Comparison of ENCODE assay signal across 16 cellular contexts in the genomic region with DNA sequence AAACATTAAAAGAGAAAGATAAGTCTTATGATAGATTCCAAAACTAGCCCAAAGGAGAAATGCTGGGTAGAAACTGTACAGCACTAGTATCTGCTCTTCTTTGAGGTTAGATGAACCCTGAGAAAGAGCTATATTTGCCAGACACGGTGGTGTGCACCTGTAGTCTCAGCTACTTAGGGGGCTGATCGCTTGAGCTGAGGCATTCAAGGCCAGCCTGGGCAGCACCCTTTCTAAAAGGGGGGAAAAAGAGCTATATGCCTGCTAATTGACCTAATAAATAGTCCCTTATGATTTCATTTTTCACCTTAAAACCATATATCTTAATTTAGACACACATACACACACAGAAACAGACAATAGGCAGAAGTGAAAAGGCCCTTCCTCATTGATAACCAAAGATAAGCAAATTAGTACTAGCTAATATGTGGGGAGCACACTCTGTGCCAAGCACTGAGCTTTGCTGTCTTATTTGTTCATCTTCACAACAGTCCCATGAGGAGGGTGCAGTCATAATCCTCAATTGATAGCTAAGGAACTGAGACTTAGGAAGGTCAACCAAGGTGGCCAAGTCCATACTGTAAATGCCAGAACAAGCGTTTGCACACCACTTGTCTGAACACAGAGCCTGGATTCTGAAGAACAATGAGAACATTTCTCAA. TPM values are rescaled to one million over a fixed set of nuclear protein-coding genes. Genes with fewer than 3 reads are reported as not detected.
DNase-seq lines count a peak whose midpoint lies in the region; ATAC-seq and TF ChIP-seq lines count a peak whose summit lies in the region.
"Had no signal": no experiment of that assay in that cellular context is flagged by ENCODE, and none has a peak within 500 bp of the region (broad histone marks: within the 10 kb centered on the region; RNA-seq: fewer than 3 reads in every experiment).

No MANE protein-coding gene starts in this region.

- H3K79me2 ChIP-seq in Karpas-422 (ENCODE audit: low read length) (no peaks in the 10 kb centered on the region), osteoblast (ENCODE audit: insufficient read depth, low read length) (no peaks in the 10 kb centered on the region)
- H3K79me2 ChIP-seq: hepatocyte had no signal

- H2AFZ ChIP-seq in Karpas-422 (ENCODE audit: low read length) (peak overlapping the region; percentile 73; the same call in 1 of the 2 replicates), osteoblast (ENCODE audit: low read length) (no peak overlapping the region)
- H2AFZ ChIP-seq: hepatocyte had no signal

- no peak for DNase-seq in CD8-positive, alpha-beta memory T cell
- DNase-seq in Karpas-422 (peak; percentile 50), NCI-H2029 (lab: John Stamatoyannopoulos, UW) (no peak), osteoblast (ENCODE audit: insufficient read length, low spot score, missing footprints) (no peak), foreskin keratinocyte (no peak)
- DNase-seq: activated naive CD8-positive, alpha-beta T cell treated with anti-CD3 and anti-CD28 coated beads for 36 hours; activated T-cell treated with anti-CD3 and anti-CD28 coated beads, Interleukin-2, amount 50 U/mL, for 4 hours; Calu3; kidney; NCI-H1694; nephron progenitor cell; Peyer's patch had no signal

- H3K27me3 Mint-ChIP-seq in CD8-positive, alpha-beta memory T cell = peaks cover 6 to 19% of the 10 kb centered on the region in 2 donors

- no peaks in the 10 kb centered on the region for H3K9me3 Mint-ChIP-seq in CD8-positive, alpha-beta memory T cell
- H3K9me3 Mint-ChIP-seq: activated naive CD8-positive, alpha-beta T cell treated with anti-CD3 and anti-CD28 coated beads for 36 hours; activated T-cell treated with anti-CD3 and anti-CD28 coated beads, Interleukin-2, amount 50 U/mL, for 4 hours; nephron progenitor cell had no signal

- ATAC-seq in GM18868 (IDR thresholded peaks at IDR 0.05; ENCODE audit: unreplicated experiment) (peak; percentile 82), gastroesophageal sphincter (no peak), GM19397 (IDR thresholded peaks at IDR 0.05; ENCODE audit: unreplicated experiment) (no peak), foreskin keratinocyte (no peak)
- ATAC-seq: activated T-cell treated with anti-CD3 and anti-CD28 coated beads, Interleukin-2, amount 50 U/mL, for 4 hours had no signal

- peaks cover 5 to 13% (median 10%) of the 10 kb centered on the region in 3 donors for H3K4me1 Mint-ChIP-seq in CD8-positive, alpha-beta memory T cell

- H3K4me3 ChIP-seq in CD8-positive, alpha-beta memory T cell (ENCODE audit: low read length) = no peak overlapping the region
- H3K4me3 ChIP-seq in Karpas-422 (ENCODE audit: low read length) (peak overlapping the region; percentile 42; the same call in 1 of the 2 replicates), gastroesophageal sphincter (no peak overlapping the region), osteoblast (ENCODE audit: insufficient read depth, low read length) (no peak overlapping the region)
- H3K4me3 ChIP-seq: hepatocyte, Peyer's patch had no signal

- H3K9me3 ChIP-seq in CD8-positive, alpha-beta memory T cell (ENCODE audit: low read length) = no peaks in the 10 kb centered on the region
- no peaks in the 10 kb centered on the region for H3K9me3 ChIP-seq in Karpas-422 (ENCODE audit: low read length)
- H3K9me3 ChIP-seq in gastroesophageal sphincter = no peaks in the 10 kb centered on the region
- no peaks in the 10 kb centered on the region for H3K9me3 ChIP-seq in osteoblast (ENCODE audit: low read depth, low read length)
- H3K9me3 ChIP-seq: Peyer's patch had no signal

- H3K4me1 ChIP-seq in CD8-positive, alpha-beta memory T cell (ENCODE audit: insufficient read depth, low read length) = peaks cover 5% of the 10 kb centered on the region
- H3K4me1 ChIP-seq in Karpas-422 (ENCODE audit: low read length) = peaks cover 29% of the 10 kb centered on the region
- no peaks in the 10 kb centered on the region for H3K4me1 ChIP-seq in gastroesophageal sphincter
- H3K4me1 ChIP-seq in osteoblast (ENCODE audit: insufficient read depth, low read length) = peaks cover 4% of the 10 kb centered on the region
- H3K4me1 ChIP-seq in foreskin keratinocyte = peaks cover 23% of the 10 kb centered on the region

- H3K4me2 ChIP-seq in Karpas-422 (ENCODE audit: low read depth, low read length, poor library complexity, severe bottlenecking) (peak overlapping the region; percentile 71), osteoblast (ENCODE audit: insufficient read depth, low read length) (no peak overlapping the region)
- H3K4me2 ChIP-seq: hepatocyte had no signal

- H3K9me2 ChIP-seq in Karpas-422 (replicated peaks; ENCODE audit: insufficient read depth, low read length) = no peaks in the 10 kb centered on the region

- H3K27ac ChIP-seq in CD8-positive, alpha-beta memory T cell (ENCODE audit: low read depth, low read length) = peak overlapping the region; percentile 40
- H3K27ac ChIP-seq in Karpas-422 (ENCODE audit: low read length) (peak overlapping the region; percentile 50), gastroesophageal sphincter (peak overlapping the region in 3 of 4 donors; percentile 20 to 51 (median 50)), osteoblast (ENCODE audit: low read depth, low read length) (no peak overlapping the region), foreskin keratinocyte (no peak overlapping the region)
- H3K27ac ChIP-seq: hepatocyte had no signal

- H4K20me1 ChIP-seq in Karpas-422 (ENCODE audit: insufficient read depth, low read depth, low read length) (no peaks in the 10 kb centered on the region), osteoblast (ENCODE audit: insufficient read depth, low read length) (no peaks in the 10 kb centered on the region)

- H3K4me3 Mint-ChIP-seq in CD8-positive, alpha-beta memory T cell = no peak overlapping the region
- H3K4me3 Mint-ChIP-seq: activated naive CD8-positive, alpha-beta T cell treated with anti-CD3 and anti-CD28 coated beads for 36 hours; activated T-cell treated with anti-CD3 and anti-CD28 coated beads, Interleukin-2, amount 50 U/mL, for 4 hours; nephron progenitor cell had no signal

- TF ChIP-seq CTCF in gastroesophageal sphincter (IDR thresholded peaks at IDR 0.05) (no peak), osteoblast (IDR thresholded peaks at IDR 0.05; ENCODE audit: extremely low read depth, low read depth, low read length) (no peak), foreskin keratinocyte (conservative IDR thresholded peaks at IDR 0.05) (no peak)

- no peak for TF ChIP-seq POLR2A in gastroesophageal sphincter (IDR thresholded peaks at IDR 0.05)

- no peaks in the 10 kb centered on the region for H3K36me3 ChIP-seq in CD8-positive, alpha-beta memory T cell (ENCODE audit: insufficient read depth, low read length)
- H3K36me3 ChIP-seq in Karpas-422 (ENCODE audit: insufficient read depth, low read length) (no peaks in the 10 kb centered on the region), gastroesophageal sphincter (no peaks in the 10 kb centered on the region), osteoblast (ENCODE audit: insufficient read depth, low read length) (no peaks in the 10 kb centered on the region)
- H3K36me3 ChIP-seq: Peyer's patch had no signal

- WGBS in gastroesophageal sphincter (ENCODE audit: low coverage in 1 of 2), 2 donors = 67 to 87% methylated on average over 3 of the region's 3 CpGs

- no peak overlapping the region; the same call in 1 of the 2 replicates for H3K9ac ChIP-seq in Karpas-422 (ENCODE audit: low read length)

- no peak for TF ChIP-seq EP300 in gastroesophageal sphincter (IDR thresholded peaks at IDR 0.05)

- no peak overlapping the region for H3K27ac Mint-ChIP-seq in CD8-positive, alpha-beta memory T cell
- H3K27ac Mint-ChIP-seq: activated naive CD8-positive, alpha-beta T cell treated with anti-CD3 and anti-CD28 coated beads for 36 hours; nephron progenitor cell had no signal

- no peaks in the 10 kb centered on the region for H3K27me3 ChIP-seq in CD8-positive, alpha-beta memory T cell (ENCODE audit: insufficient read depth, low read length, poor library complexity, severe bottlenecking)
- H3K27me3 ChIP-seq in Karpas-422 (ENCODE audit: low read length) (no peaks in the 10 kb centered on the region), gastroesophageal sphincter (peaks cover 10% of the 10 kb centered on the region), osteoblast (ENCODE audit: insufficient read depth, low read length) (peaks cover 3% of the 10 kb centered on the region), foreskin keratinocyte (no peaks in the 10 kb centered on the region)
- H3K27me3 ChIP-seq: hepatocyte, Peyer's patch had no signal

- CTCF ChIA-PET in CD8-positive, alpha-beta memory T cell (lab: Charles Lee) = no interaction called here

- H3K36me3 Mint-ChIP-seq in CD8-positive, alpha-beta memory T cell = no peaks in the 10 kb centered on the region
- H3K36me3 Mint-ChIP-seq: activated naive CD8-positive, alpha-beta T cell treated with anti-CD3 and anti-CD28 coated beads for 36 hours had no signal

- POLR2A ChIA-PET in CD8-positive, alpha-beta memory T cell (lab: Charles Lee) = no interaction called here

RNA-seq across cellular contexts. Expression of a gene that starts 56.6 kb away (rescaled TPM):
- total RNA-seq in CD8-positive, alpha-beta memory T cell = 10 to 100 TPM; 12.0 to 12.8 TPM
- polyA plus RNA-seq in CD8-positive, alpha-beta memory T cell = 1.7 TPM
- 36.0 and 60.0 TPM in 2 replicates for total RNA-seq in Karpas-422 (2014; rRNA removed; shearing (Covaris generic); ENCODE audit: low replicate concordance)
- total RNA-seq in gastroesophageal sphincter (10 to 100 TPM; 12.8 to 16.1 (median 13.8) TPM), osteoblast (10.5 and 16.8 TPM in 2 replicates), foreskin keratinocyte (16.9 and 17.8 TPM in 2 replicates)
- 5.6 and 7.1 TPM in 2 replicates for polyA plus RNA-seq in foreskin keratinocyte

Comparison
In these comparisons a context has a peak if more than half of its experiments do, and no peak if none do; other contexts are left out.
1. H3K27ac ChIP-seq: peak in CD8-positive, alpha-beta memory T cell (single experiment), Karpas-422 (single experiment) and gastroesophageal sphincter (3 of 4); none in osteoblast (single experiment) and foreskin keratinocyte (single experiment).